In genomic region chr2:176637497-176638166, GRCh38 we compare ENCODE assay signal across 8 cellular contexts.
A peak's percentile ranks its signal among the peaks of the same experiment; 100 is the strongest.
DNase-seq lines count a peak whose midpoint lies in the region; ATAC-seq and TF ChIP-seq lines count a peak whose summit lies in the region.

No MANE protein-coding gene starts in this region.

- no peaks in the 10 kb centered on the region for H3K9me2 ChIP-seq in GM23338 (ENCODE audit: insufficient read depth)

- no peaks in the 10 kb centered on the region for H3F3A ChIP-seq in GM23338 (replicated peaks; ENCODE audit: low read depth)

- no peaks in the 10 kb centered on the region for H4K20me1 ChIP-seq in GM23338 (replicated peaks; ENCODE audit: insufficient read depth)

- peak; percentile 40 for DNase-seq in NCI-H2029 (lab: John Stamatoyannopoulos, UW)
- DNase-seq in NCI-H2029 treated with DMSO at 0.1 percent for 48 hours (lab: John Stamatoyannopoulos, UW): no peak
- DNase-seq in GM23338 (ENCODE audit: low spot score): peak; percentile 74
- DNase-seq in M059J (ENCODE audit: low read depth): peak; percentile 68
- DNase-seq in activated naive CD8-positive, alpha-beta T cell treated with anti-CD3 and anti-CD28 coated beads, Interleukin-2, amount 50 U/mL, for 24 hours: peak; percentile 6
- no peak for DNase-seq in iPS DF 6.9 (ENCODE audit: low read depth, low spot score)
- DNase-seq in gastrocnemius medialis: peak; percentile 7 to 27
- no peak for DNase-seq in superior temporal gyrus (ENCODE audit: extremely low spot score)

- H3K27ac ChIP-seq in GM23338 (ENCODE audit: low read depth) (no peak overlapping the region), iPS DF 6.9 (ENCODE audit: low read length) (no peak overlapping the region), gastrocnemius medialis (peak overlapping the region; percentile 50 to 70 (median 54))

- intact Hi-C loops in gastrocnemius medialis (cut with DNase I; ENCODE audit: low total_unique reads): loop anchor here (1.0 to 10.0 kb wide), 5 partner anchors 85 to 511 kb away; partner anchors contain the start of gene MTX2

- H2AFZ ChIP-seq in GM23338: peak overlapping the region; percentile 97

- no peak overlapping the region for H3K27ac Mint-ChIP-seq in GM23338
- no peak overlapping the region for H3K27ac Mint-ChIP-seq in activated naive CD8-positive, alpha-beta T cell treated with anti-CD3 and anti-CD28 coated beads, Interleukin-2, amount 50 U/mL, for 24 hours

- peak; percentile 88 for ATAC-seq in GM23338
- ATAC-seq in activated naive CD8-positive, alpha-beta T cell treated with anti-CD3 and anti-CD28 coated beads, Interleukin-2, amount 50 U/mL, for 24 hours: no peak
- ATAC-seq in gastrocnemius medialis: peak; percentile 34 to 47

- no peaks in the 10 kb centered on the region for H3K9me3 Mint-ChIP-seq in GM23338
- H3K9me3 Mint-ChIP-seq in activated naive CD8-positive, alpha-beta T cell treated with anti-CD3 and anti-CD28 coated beads, Interleukin-2, amount 50 U/mL, for 24 hours: no peaks in the 10 kb centered on the region

- H3K4me1 ChIP-seq in GM23338 (ENCODE audit: insufficient read depth) (peaks cover 23% of the 10 kb centered on the region), iPS DF 6.9 (ENCODE audit: control insufficient read depth, insufficient read depth, low read length) (no peaks in the 10 kb centered on the region), gastrocnemius medialis (peaks cover 0 to 5% of the 10 kb centered on the region in 2 donors)

- TF ChIP-seq POLR2A in gastrocnemius medialis (IDR thresholded peaks at IDR 0.05): no peak

- peaks cover 29% of the 10 kb centered on the region for H3K27me3 Mint-ChIP-seq in GM23338 (ENCODE audit: insufficient read depth, low read depth, poor library complexity)
- peaks cover 62% of the 10 kb centered on the region for H3K27me3 Mint-ChIP-seq in activated naive CD8-positive, alpha-beta T cell treated with anti-CD3 and anti-CD28 coated beads, Interleukin-2, amount 50 U/mL, for 24 hours

- peak overlapping the region; percentile 65 for H3K4me3 ChIP-seq in GM23338
- peak overlapping the region; percentile 56; the same call in 1 of the 2 replicates for H3K4me3 ChIP-seq in iPS DF 6.9 (ENCODE audit: low read length)
- H3K4me3 ChIP-seq in gastrocnemius medialis: peak overlapping the region; percentile 63 to 84 (median 68)

- H3K9me3 ChIP-seq in iPS DF 6.9 (ENCODE audit: control insufficient read depth, insufficient read depth, low read length) (no peaks in the 10 kb centered on the region), gastrocnemius medialis (no peaks in the 10 kb centered on the region)

- H3K4me3 Mint-ChIP-seq in GM23338: peak overlapping the region; percentile 71
- H3K4me3 Mint-ChIP-seq in activated naive CD8-positive, alpha-beta T cell treated with anti-CD3 and anti-CD28 coated beads, Interleukin-2, amount 50 U/mL, for 24 hours: peak overlapping the region; percentile 58

- in situ Hi-C loops in gastrocnemius medialis (cut with MboI; ENCODE audit: low sequenced_read_pairs in 4 of 4): loop anchor here (5.0 to 25.0 kb wide), 4 partner anchors 175 to 513 kb away; partner anchors contain the start of genes HOXD8 (in 3 of the 4) and HOXD9 (in 1 of the 4)

- no CpG with 5 or more reads among the region's 74 CpGs for WGBS in iPS DF 6.9 (ENCODE audit: insufficient coverage, insufficient read length)

- no peaks in the 10 kb centered on the region for H3K79me2 ChIP-seq in GM23338 (replicated peaks; ENCODE audit: insufficient read depth)

- H3K36me3 Mint-ChIP-seq in GM23338 (ENCODE audit: low read depth): no peaks in the 10 kb centered on the region
- no peaks in the 10 kb centered on the region for H3K36me3 Mint-ChIP-seq in activated naive CD8-positive, alpha-beta T cell treated with anti-CD3 and anti-CD28 coated beads, Interleukin-2, amount 50 U/mL, for 24 hours (ENCODE audit: low read depth)

- H3K4me2 ChIP-seq in GM23338: peak overlapping the region; percentile 83

- no peak for TF ChIP-seq CTCF in GM23338 (conservative IDR thresholded peaks at IDR 0.05; ENCODE audit: low read depth in 2 of 2)
- TF ChIP-seq CTCF in gastrocnemius medialis (IDR thresholded peaks at IDR 0.05 in 4 of 5, conservative IDR thresholded peaks at IDR 0.05 in 1 of 5): no peak

- H3K27me3 ChIP-seq in GM23338 (ENCODE audit: insufficient read depth): peaks cover 75% of the 10 kb centered on the region
- H3K27me3 ChIP-seq in iPS DF 6.9 (ENCODE audit: control insufficient read depth, insufficient read depth, low read length): peaks cover 11% of the 10 kb centered on the region; the same call in 1 of the 2 replicates
- peaks cover 9 to 31% (median 23%) of the 10 kb centered on the region in 3 donors for H3K27me3 ChIP-seq in gastrocnemius medialis

- peaks cover 8% of the 10 kb centered on the region; the same call in 2 of the 3 replicates for H3K4me1 Mint-ChIP-seq in GM23338
- H3K4me1 Mint-ChIP-seq in activated naive CD8-positive, alpha-beta T cell treated with anti-CD3 and anti-CD28 coated beads, Interleukin-2, amount 50 U/mL, for 24 hours: peaks cover 4% of the 10 kb centered on the region

- H3K36me3 ChIP-seq in GM23338 (ENCODE audit: insufficient read depth) (no peaks in the 10 kb centered on the region), iPS DF 6.9 (ENCODE audit: control insufficient read depth, insufficient read depth, low read length) (no peaks in the 10 kb centered on the region), gastrocnemius medialis (no peaks in the 10 kb centered on the region)

TF ChIP-seq in GM23338, 12 proteins besides CTCF, POLR2A, EP300 and RAD21:
- TF ChIP-seq EZH2 (IDR thresholded peaks at IDR 0.05; ENCODE audit: low read depth, unreplicated experiment) (peak; percentile 37), EZH2phosphoT487 (IDR thresholded peaks at IDR 0.05; ENCODE audit: unreplicated experiment) (peak; percentile 19), POLR2AphosphoS5 (IDR thresholded peaks at IDR 0.05; ENCODE audit: low read depth) (no peak)

Comparison
In these comparisons a context has a peak if more than half of its experiments do, and no peak if none do; other contexts are left out.
1. DNase-seq: peak in NCI-H2029 (single experiment), GM23338 (single experiment), M059J (single experiment), activated naive CD8-positive, alpha-beta T cell treated with anti-CD3 and anti-CD28 coated beads, Interleukin-2, amount 50 U/mL, for 24 hours (single experiment) and gastrocnemius medialis (2 of 2); none in NCI-H2029 treated with DMSO at 0.1 percent for 48 hours (single experiment), iPS DF 6.9 (single experiment) and superior temporal gyrus (single experiment).
2. H3K27ac ChIP-seq: peak in gastrocnemius medialis (4 of 4); none in GM23338 (single experiment) and iPS DF 6.9 (single experiment).
3. Peak in every context shown above with its lines, with median percentiles within 50 percentile points of each other: H3K4me3 ChIP-seq.